ENCODE assay signal across 1 cellular context in the genomic region with DNA sequence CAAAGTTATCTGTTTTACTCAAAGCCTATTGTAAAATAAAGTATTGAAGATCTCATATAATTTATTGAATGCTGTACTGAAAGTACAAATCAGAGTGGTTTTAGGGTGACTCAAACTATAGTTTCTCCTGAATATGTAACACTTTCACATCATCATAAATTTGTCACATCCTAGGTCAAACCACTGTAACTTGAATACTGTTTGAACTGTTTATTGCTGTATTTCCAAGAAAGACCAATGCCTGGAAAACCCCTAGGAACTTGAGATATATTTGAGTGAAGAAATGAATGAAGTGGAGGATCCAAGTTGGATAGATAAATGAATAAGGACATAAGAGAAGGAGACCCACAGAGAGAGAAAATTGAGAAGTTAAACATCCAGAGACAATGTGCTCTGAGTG.
TF ChIP-seq lines count a peak whose summit lies in the region.

No MANE protein-coding gene starts in this region.

TF ChIP-seq in SK-N-SH treated with all-trans-retinoic acid at 6 μM for 48 hours, 23 proteins besides CTCF, POLR2A, EP300 and RAD21 (continued from another document):
- TF ChIP-seq, protein P1, sequence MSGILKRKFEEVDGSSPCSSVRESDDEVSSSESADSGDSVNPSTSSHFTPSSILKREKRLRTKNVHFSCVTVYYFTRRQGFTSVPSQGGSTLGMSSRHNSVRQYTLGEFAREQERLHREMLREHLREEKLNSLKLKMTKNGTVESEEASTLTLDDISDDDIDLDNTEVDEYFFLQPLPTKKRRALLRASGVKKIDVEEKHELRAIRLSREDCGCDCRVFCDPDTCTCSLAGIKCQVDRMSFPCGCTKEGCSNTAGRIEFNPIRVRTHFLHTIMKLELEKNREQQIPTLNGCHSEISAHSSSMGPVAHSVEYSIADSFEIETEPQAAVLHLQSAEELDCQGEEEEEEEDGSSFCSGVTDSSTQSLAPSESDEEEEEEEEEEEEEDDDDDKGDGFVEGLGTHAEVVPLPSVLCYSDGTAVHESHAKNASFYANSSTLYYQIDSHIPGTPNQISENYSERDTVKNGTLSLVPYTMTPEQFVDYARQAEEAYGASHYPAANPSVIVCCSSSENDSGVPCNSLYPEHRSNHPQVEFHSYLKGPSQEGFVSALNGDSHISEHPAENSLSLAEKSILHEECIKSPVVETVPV (CRISPR knock-in tag; IDR thresholded peaks at IDR 0.05) = no peak
- TF ChIP-seq TOX (CRISPR knock-in tag; IDR thresholded peaks at IDR 0.05; ENCODE audit: borderline replicate concordance) = no peak
- TF ChIP-seq, protein P2, sequence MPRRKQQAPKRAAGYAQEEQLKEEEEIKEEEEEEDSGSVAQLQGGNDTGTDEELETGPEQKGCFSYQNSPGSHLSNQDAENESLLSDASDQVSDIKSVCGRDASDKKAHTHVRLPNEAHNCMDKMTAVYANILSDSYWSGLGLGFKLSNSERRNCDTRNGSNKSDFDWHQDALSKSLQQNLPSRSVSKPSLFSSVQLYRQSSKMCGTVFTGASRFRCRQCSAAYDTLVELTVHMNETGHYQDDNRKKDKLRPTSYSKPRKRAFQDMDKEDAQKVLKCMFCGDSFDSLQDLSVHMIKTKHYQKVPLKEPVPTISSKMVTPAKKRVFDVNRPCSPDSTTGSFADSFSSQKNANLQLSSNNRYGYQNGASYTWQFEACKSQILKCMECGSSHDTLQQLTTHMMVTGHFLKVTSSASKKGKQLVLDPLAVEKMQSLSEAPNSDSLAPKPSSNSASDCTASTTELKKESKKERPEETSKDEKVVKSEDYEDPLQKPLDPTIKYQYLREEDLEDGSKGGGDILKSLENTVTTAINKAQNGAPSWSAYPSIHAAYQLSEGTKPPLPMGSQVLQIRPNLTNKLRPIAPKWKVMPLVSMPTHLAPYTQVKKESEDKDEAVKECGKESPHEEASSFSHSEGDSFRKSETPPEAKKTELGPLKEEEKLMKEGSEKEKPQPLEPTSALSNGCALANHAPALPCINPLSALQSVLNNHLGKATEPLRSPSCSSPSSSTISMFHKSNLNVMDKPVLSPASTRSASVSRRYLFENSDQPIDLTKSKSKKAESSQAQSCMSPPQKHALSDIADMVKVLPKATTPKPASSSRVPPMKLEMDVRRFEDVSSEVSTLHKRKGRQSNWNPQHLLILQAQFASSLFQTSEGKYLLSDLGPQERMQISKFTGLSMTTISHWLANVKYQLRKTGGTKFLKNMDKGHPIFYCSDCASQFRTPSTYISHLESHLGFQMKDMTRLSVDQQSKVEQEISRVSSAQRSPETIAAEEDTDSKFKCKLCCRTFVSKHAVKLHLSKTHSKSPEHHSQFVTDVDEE (CRISPR knock-in tag; IDR thresholded peaks at IDR 0.05) = no peak
